ENCODE assay signal across 1 cellular context in genomic region chr17:72447251-72447640, GRCh38.
TF ChIP-seq lines count a peak whose summit lies in the region.

No MANE protein-coding gene starts in this region.

TF ChIP-seq in HepG2, 621 proteins besides CTCF, POLR2A, EP300 and RAD21 (continued from another document and continues in another):
- no peak for TF ChIP-seq ZNF20 (CRISPR knock-in tag; IDR thresholded peaks at IDR 0.05)
- peak; percentile 39; the same call in 1 of the 2 replicates for TF ChIP-seq KDM6A (CRISPR knock-in tag; IDR thresholded peaks at IDR 0.05; ENCODE audit: low read depth)
- TF ChIP-seq BCL6 (CRISPR knock-in tag; IDR thresholded peaks at IDR 0.05) = peak; percentile 97
- no peak for TF ChIP-seq HCFC1 (IDR thresholded peaks at IDR 0.05; ENCODE audit: low read depth, low read length)
- peak; percentile 83 for TF ChIP-seq ZNF331 (CRISPR knock-in tag; IDR thresholded peaks at IDR 0.05)
- no peak for TF ChIP-seq ZZZ3 (CRISPR knock-in tag; IDR thresholded peaks at IDR 0.05; ENCODE audit: borderline replicate concordance)
- peak; percentile 84 for TF ChIP-seq ELF3 (CRISPR knock-in tag; IDR thresholded peaks at IDR 0.05)
- TF ChIP-seq PCBP2 (optimal IDR thresholded peaks at IDR 0.05; ENCODE audit: low read depth, low read length, poor library complexity, severe bottlenecking) = no peak
- peak; percentile 40; the same call in 1 of the 2 replicates for TF ChIP-seq CEBPG (CRISPR knock-in tag; IDR thresholded peaks at IDR 0.05)
- TF ChIP-seq RFX1 (IDR thresholded peaks at IDR 0.05) = no peak
- TF ChIP-seq ZKSCAN1 (IDR thresholded peaks at IDR 0.05; ENCODE audit: low read length) = no peak
- TF ChIP-seq TGIF2 (CRISPR knock-in tag; IDR thresholded peaks at IDR 0.05) = no peak
- TF ChIP-seq, protein P1, sequence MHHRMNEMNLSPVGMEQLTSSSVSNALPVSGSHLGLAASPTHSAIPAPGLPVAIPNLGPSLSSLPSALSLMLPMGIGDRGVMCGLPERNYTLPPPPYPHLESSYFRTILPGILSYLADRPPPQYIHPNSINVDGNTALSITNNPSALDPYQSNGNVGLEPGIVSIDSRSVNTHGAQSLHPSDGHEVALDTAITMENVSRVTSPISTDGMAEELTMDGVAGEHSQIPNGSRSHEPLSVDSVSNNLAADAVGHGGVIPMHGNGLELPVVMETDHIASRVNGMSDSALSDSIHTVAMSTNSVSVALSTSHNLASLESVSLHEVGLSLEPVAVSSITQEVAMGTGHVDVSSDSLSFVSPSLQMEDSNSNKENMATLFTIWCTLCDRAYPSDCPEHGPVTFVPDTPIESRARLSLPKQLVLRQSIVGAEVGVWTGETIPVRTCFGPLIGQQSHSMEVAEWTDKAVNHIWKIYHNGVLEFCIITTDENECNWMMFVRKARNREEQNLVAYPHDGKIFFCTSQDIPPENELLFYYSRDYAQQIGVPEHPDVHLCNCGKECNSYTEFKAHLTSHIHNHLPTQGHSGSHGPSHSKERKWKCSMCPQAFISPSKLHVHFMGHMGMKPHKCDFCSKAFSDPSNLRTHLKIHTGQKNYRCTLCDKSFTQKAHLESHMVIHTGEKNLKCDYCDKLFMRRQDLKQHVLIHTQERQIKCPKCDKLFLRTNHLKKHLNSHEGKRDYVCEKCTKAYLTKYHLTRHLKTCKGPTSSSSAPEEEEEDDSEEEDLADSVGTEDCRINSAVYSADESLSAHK (CRISPR knock-in tag; IDR thresholded peaks at IDR 0.05; ENCODE audit: borderline replicate concordance) = no peak
- TF ChIP-seq MYPOP (CRISPR knock-in tag; IDR thresholded peaks at IDR 0.05) = peak; percentile 49; the same call in 1 of the 2 replicates
- TF ChIP-seq NFKB2 (CRISPR knock-in tag; IDR thresholded peaks at IDR 0.05; ENCODE audit: borderline replicate concordance) = no peak
- no peak for TF ChIP-seq FIP1L1 (IDR thresholded peaks at IDR 0.05; ENCODE audit: borderline replicate concordance, insufficient read depth, low read depth, low read length)
- 0 out of 2 replicates have a peak, but pooled peaks have one; percentile 65 for TF ChIP-seq ZBTB42 (CRISPR knock-in tag; IDR thresholded peaks at IDR 0.05)
- no peak; the same call in 1 of the 2 replicates for TF ChIP-seq MTA1 (CRISPR knock-in tag; IDR thresholded peaks at IDR 0.05; ENCODE audit: borderline replicate concordance)
- TF ChIP-seq ZNF205 (CRISPR knock-in tag; IDR thresholded peaks at IDR 0.05) = peak; percentile 52; the same call in 1 of the 2 replicates
- no peak for TF ChIP-seq ZBTB7A (CRISPR knock-in tag; IDR thresholded peaks at IDR 0.05)
- peak; percentile 84; the same call in 1 of the 2 replicates for TF ChIP-seq ZNF878 (CRISPR knock-in tag; IDR thresholded peaks at IDR 0.05)
- TF ChIP-seq MBD4 (IDR thresholded peaks at IDR 0.05; ENCODE audit: borderline replicate concordance, low read length) = 0 out of 2 replicates have a peak, but pooled peaks have one; percentile 72
- TF ChIP-seq ZEB1 (IDR thresholded peaks at IDR 0.05; ENCODE audit: insufficient replicate concordance, low read depth) = peak; percentile 56
- TF ChIP-seq HMG20B (CRISPR knock-in tag; conservative IDR thresholded peaks at IDR 0.05) = peak; percentile 74; the same call in 1 of the 2 replicates
- TF ChIP-seq IRX3 (CRISPR knock-in tag; IDR thresholded peaks at IDR 0.05; ENCODE audit: borderline replicate concordance, low read depth) = no peak
- TF ChIP-seq, protein P2, sequence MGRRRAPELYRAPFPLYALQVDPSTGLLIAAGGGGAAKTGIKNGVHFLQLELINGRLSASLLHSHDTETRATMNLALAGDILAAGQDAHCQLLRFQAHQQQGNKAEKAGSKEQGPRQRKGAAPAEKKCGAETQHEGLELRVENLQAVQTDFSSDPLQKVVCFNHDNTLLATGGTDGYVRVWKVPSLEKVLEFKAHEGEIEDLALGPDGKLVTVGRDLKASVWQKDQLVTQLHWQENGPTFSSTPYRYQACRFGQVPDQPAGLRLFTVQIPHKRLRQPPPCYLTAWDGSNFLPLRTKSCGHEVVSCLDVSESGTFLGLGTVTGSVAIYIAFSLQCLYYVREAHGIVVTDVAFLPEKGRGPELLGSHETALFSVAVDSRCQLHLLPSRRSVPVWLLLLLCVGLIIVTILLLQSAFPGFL (CRISPR knock-in tag; IDR thresholded peaks at IDR 0.05) = no peak
- TF ChIP-seq, protein P3, sequence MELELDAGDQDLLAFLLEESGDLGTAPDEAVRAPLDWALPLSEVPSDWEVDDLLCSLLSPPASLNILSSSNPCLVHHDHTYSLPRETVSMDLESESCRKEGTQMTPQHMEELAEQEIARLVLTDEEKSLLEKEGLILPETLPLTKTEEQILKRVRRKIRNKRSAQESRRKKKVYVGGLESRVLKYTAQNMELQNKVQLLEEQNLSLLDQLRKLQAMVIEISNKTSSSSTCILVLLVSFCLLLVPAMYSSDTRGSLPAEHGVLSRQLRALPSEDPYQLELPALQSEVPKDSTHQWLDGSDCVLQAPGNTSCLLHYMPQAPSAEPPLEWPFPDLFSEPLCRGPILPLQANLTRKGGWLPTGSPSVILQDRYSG (CRISPR knock-in tag; IDR thresholded peaks at IDR 0.05) = no peak
- no peak for TF ChIP-seq MIER2 (CRISPR knock-in tag; IDR thresholded peaks at IDR 0.05)
- TF ChIP-seq TBX2 (CRISPR knock-in tag; IDR thresholded peaks at IDR 0.05; ENCODE audit: borderline replicate concordance) = peak; percentile 87
- TF ChIP-seq ZNF768 (CRISPR knock-in tag; IDR thresholded peaks at IDR 0.05) = no peak
- no peak for TF ChIP-seq KLF15 (CRISPR knock-in tag; IDR thresholded peaks at IDR 0.05; ENCODE audit: borderline replicate concordance)
- TF ChIP-seq ZNF354B (CRISPR knock-in tag; IDR thresholded peaks at IDR 0.05) = no peak
- TF ChIP-seq FOXJ3 (CRISPR knock-in tag; IDR thresholded peaks at IDR 0.05; ENCODE audit: borderline replicate concordance) = peak; percentile 84; the same call in 1 of the 2 replicates
- no peak for TF ChIP-seq GPN1 (CRISPR knock-in tag; IDR thresholded peaks at IDR 0.05; ENCODE audit: borderline replicate concordance)
- peak; percentile 84 for TF ChIP-seq KAT2B (IDR thresholded peaks at IDR 0.05; ENCODE audit: borderline replicate concordance, low read depth, low read length)
- peak; percentile 94 for TF ChIP-seq NR2F6 (IDR thresholded peaks at IDR 0.05)
- peak; percentile 93 for TF ChIP-seq NR2F6 (CRISPR knock-in tag; IDR thresholded peaks at IDR 0.05)
- no peak for TF ChIP-seq ZNF563 (CRISPR knock-in tag; IDR thresholded peaks at IDR 0.05)
- TF ChIP-seq U2AF2 (IDR thresholded peaks at IDR 0.05; ENCODE audit: low read depth, low read length) = no peak
- TF ChIP-seq, protein P4, sequence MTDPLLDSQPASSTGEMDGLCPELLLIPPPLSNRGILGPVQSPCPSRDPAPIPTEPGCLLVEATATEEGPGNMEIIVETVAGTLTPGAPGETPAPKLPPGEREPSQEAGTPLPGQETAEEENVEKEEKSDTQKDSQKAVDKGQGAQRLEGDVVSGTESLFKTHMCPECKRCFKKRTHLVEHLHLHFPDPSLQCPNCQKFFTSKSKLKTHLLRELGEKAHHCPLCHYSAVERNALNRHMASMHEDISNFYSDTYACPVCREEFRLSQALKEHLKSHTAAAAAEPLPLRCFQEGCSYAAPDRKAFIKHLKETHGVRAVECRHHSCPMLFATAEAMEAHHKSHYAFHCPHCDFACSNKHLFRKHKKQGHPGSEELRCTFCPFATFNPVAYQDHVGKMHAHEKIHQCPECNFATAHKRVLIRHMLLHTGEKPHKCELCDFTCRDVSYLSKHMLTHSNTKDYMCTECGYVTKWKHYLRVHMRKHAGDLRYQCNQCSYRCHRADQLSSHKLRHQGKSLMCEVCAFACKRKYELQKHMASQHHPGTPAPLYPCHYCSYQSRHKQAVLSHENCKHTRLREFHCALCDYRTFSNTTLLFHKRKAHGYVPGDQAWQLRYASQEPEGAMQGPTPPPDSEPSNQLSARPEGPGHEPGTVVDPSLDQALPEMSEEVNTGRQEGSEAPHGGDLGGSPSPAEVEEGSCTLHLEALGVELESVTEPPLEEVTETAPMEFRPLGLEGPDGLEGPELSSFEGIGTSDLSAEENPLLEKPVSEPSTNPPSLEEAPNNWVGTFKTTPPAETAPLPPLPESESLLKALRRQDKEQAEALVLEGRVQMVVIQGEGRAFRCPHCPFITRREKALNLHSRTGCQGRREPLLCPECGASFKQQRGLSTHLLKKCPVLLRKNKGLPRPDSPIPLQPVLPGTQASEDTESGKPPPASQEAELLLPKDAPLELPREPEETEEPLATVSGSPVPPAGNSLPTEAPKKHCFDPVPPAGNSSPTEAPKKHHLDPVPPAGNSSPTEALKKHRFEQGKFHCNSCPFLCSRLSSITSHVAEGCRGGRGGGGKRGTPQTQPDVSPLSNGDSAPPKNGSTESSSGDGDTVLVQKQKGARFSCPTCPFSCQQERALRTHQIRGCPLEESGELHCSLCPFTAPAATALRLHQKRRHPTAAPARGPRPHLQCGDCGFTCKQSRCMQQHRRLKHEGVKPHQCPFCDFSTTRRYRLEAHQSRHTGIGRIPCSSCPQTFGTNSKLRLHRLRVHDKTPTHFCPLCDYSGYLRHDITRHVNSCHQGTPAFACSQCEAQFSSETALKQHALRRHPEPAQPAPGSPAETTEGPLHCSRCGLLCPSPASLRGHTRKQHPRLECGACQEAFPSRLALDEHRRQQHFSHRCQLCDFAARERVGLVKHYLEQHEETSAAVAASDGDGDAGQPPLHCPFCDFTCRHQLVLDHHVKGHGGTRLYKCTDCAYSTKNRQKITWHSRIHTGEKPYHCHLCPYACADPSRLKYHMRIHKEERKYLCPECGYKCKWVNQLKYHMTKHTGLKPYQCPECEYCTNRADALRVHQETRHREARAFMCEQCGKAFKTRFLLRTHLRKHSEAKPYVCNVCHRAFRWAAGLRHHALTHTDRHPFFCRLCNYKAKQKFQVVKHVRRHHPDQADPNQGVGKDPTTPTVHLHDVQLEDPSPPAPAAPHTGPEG (CRISPR knock-in tag; IDR thresholded peaks at IDR 0.05) = peak; percentile 28; the same call in 1 of the 2 replicates
- peak; percentile 83 for TF ChIP-seq DPF2 (CRISPR knock-in tag; IDR thresholded peaks at IDR 0.05; ENCODE audit: borderline replicate concordance, low read depth)
- no peak for TF ChIP-seq ZNF513 (CRISPR knock-in tag; conservative IDR thresholded peaks at IDR 0.05)
- peak; percentile 62; the same call in 1 of the 2 replicates for TF ChIP-seq FOXO1 (CRISPR knock-in tag; IDR thresholded peaks at IDR 0.05)
- no peak for TF ChIP-seq CC2D1A (CRISPR knock-in tag; IDR thresholded peaks at IDR 0.05)
- TF ChIP-seq TAF15 (IDR thresholded peaks at IDR 0.05; ENCODE audit: low read depth, low read length, poor library complexity, severe bottlenecking) = no peak
- TF ChIP-seq ZNF333 (CRISPR knock-in tag; IDR thresholded peaks at IDR 0.05; ENCODE audit: borderline replicate concordance) = no peak
- peak; percentile 90 for TF ChIP-seq ZSCAN30 (CRISPR knock-in tag; IDR thresholded peaks at IDR 0.05)
- no peak for TF ChIP-seq ZBTB38 (CRISPR knock-in tag; IDR thresholded peaks at IDR 0.05)
- TF ChIP-seq, protein P5, sequence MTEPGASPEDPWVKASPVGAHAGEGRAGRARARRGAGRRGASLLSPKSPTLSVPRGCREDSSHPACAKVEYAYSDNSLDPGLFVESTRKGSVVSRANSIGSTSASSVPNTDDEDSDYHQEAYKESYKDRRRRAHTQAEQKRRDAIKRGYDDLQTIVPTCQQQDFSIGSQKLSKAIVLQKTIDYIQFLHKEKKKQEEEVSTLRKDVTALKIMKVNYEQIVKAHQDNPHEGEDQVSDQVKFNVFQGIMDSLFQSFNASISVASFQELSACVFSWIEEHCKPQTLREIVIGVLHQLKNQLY (CRISPR knock-in tag; IDR thresholded peaks at IDR 0.05) = peak; percentile 86; the same call in 1 of the 2 replicates
- no peak for TF ChIP-seq CSRNP2 (CRISPR knock-in tag; conservative IDR thresholded peaks at IDR 0.05; ENCODE audit: low read depth)
- no peak for TF ChIP-seq HDAC6 (IDR thresholded peaks at IDR 0.05; ENCODE audit: low read depth, low read length)
- TF ChIP-seq ZNF543 (CRISPR knock-in tag; IDR thresholded peaks at IDR 0.05) = peak; percentile 75; the same call in 1 of the 2 replicates
- TF ChIP-seq, protein P6, sequence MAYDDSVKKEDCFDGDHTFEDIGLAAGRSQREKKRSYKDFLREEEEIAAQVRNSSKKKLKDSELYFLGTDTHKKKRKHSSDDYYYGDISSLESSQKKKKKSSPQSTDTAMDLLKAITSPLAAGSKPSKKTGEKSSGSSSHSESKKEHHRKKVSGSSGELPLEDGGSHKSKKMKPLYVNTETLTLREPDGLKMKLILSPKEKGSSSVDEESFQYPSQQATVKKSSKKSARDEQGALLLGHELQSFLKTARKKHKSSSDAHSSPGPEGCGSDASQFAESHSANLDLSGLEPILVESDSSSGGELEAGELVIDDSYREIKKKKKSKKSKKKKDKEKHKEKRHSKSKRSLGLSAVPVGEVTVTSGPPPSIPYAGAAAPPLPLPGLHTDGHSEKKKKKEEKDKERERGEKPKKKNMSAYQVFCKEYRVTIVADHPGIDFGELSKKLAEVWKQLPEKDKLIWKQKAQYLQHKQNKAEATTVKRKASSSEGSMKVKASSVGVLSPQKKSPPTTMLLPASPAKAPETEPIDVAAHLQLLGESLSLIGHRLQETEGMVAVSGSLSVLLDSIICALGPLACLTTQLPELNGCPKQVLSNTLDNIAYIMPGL (CRISPR knock-in tag; IDR thresholded peaks at IDR 0.05; ENCODE audit: borderline replicate concordance in 1 of 2, low read depth in 1 of 2) = peak in 1 of 2 experiments; percentile 42; a peak in 1 of 4 replicates
